ENCODE assay signal across 12 cellular contexts in the genomic region with DNA sequence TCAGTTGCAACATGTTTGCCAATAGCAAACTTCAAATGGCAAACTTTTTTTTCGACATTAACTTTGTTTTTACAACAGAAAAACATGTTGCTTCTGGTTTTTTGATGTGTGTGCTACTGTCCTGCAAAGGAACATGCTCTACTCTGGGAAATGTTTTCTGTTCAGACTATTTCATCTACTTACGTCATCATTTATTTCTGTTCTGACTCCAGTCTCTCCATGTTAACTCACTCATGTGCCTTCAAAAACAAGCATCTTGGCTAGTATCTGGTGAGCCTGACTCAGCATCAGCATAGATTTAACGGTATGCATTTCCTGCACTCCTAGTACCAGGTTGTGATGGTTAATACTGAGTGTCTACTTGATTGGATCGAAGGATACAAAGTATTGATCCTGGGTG. TPM values are rescaled to one million over a fixed set of nuclear protein-coding genes. Genes with fewer than 3 reads are reported as not detected.
A peak's percentile ranks its signal among the peaks of the same experiment; 100 is the strongest.
DNase-seq lines count a peak whose midpoint lies in the region; ATAC-seq and TF ChIP-seq lines count a peak whose summit lies in the region.
"Had no signal": no experiment of that assay in that cellular context is flagged by ENCODE, and none has a peak within 500 bp of the region (broad histone marks: within the 10 kb centered on the region; RNA-seq: fewer than 3 reads in every experiment).

No MANE protein-coding gene starts in this region.

- H4K20me1 ChIP-seq in Karpas-422 (ENCODE audit: insufficient read depth, low read depth, low read length), result no peaks in the 10 kb centered on the region
- H4K20me1 ChIP-seq in PC-9 (ENCODE audit: insufficient read depth), result no peaks in the 10 kb centered on the region

- H3K9me3 ChIP-seq in skeletal muscle satellite cell (replicated peaks; ENCODE audit: low read length) (no peaks in the 10 kb centered on the region), Karpas-422 (ENCODE audit: low read length) (no peaks in the 10 kb centered on the region), PC-9 (ENCODE audit: insufficient read depth, low read depth) (no peaks in the 10 kb centered on the region)

- H3K79me2 ChIP-seq in Karpas-422 (ENCODE audit: low read length) (no peaks in the 10 kb centered on the region), PC-9 (ENCODE audit: low read depth) (no peaks in the 10 kb centered on the region)

- H3F3A ChIP-seq in PC-9 (ENCODE audit: insufficient read depth, low read depth), result no peaks in the 10 kb centered on the region

- TF ChIP-seq CTCF in fibroblast of villous mesenchyme (IDR thresholded peaks at IDR 0.05; ENCODE audit: insufficient read depth, low read depth, low read length), result no peak
- no peak for TF ChIP-seq CTCF in PC-9 (conservative IDR thresholded peaks at IDR 0.05)

- H3K36me3 Mint-ChIP-seq in activated T-helper 17 cell treated with anti-CD3 and anti-CD28 coated beads, Interleukin-2, amount 50 U/mL, for 72 hours (ENCODE audit: low read depth), result peaks cover 94% of the 10 kb centered on the region
- H3K36me3 Mint-ChIP-seq in activated T-helper 1 cell treated with anti-CD3 and anti-CD28 coated beads, Interleukin-12 subunit alpha, Interleukin-12 subunit beta, Interleukin-2, Interleukin-4 antibody, amounts not matched to agents 30 ng/mL and 10 ng/mL and 1 ng/mL, durations not matched to agents 14 hours and 24 hours and 36 hours (ENCODE audit: low read depth), result peaks cover 61% of the 10 kb centered on the region
- H3K36me3 Mint-ChIP-seq in naive thymus-derived CD8-positive, alpha-beta T cell, result peaks cover 5 to 54% (median 25%) of the 10 kb centered on the region in 3 donors

- H3K9ac ChIP-seq in skeletal muscle satellite cell (ENCODE audit: low read depth, low read length), result peak overlapping the region; percentile 74
- no peak overlapping the region for H3K9ac ChIP-seq in Karpas-422 (ENCODE audit: low read length)
- H3K9ac ChIP-seq: KMS-11 had no signal

- H2AFZ ChIP-seq in Karpas-422 (ENCODE audit: low read length) (no peak overlapping the region), PC-9 (no peak overlapping the region)

- H3K27me3 ChIP-seq in skeletal muscle satellite cell (ENCODE audit: control insufficient read depth, insufficient read depth, low read length), result no peaks in the 10 kb centered on the region
- no peaks in the 10 kb centered on the region for H3K27me3 ChIP-seq in Karpas-422 (ENCODE audit: low read length)
- H3K27me3 ChIP-seq in PC-9 (ENCODE audit: insufficient read depth, low read depth), result no peaks in the 10 kb centered on the region

- POLR2A ChIA-PET in naive thymus-derived CD8-positive, alpha-beta T cell (lab: Charles Lee), result no interaction called here
- POLR2A ChIA-PET in PC-9 (lab: Charles Lee; ENCODE audit: unreplicated experiment), result no interaction called here

- no TSS peak for BruUV-seq in PC-9 (replicated peaks; lab: Mats Ljungman, UMichigan)

- no peak overlapping the region for H3K27ac ChIP-seq in Karpas-422 (ENCODE audit: low read length)
- H3K27ac ChIP-seq in PC-9, result no peak overlapping the region
- H3K27ac ChIP-seq: KMS-11 had no signal

- no peaks in the 10 kb centered on the region for H3K9me3 Mint-ChIP-seq in activated T-helper 17 cell treated with anti-CD3 and anti-CD28 coated beads, Interleukin-2, amount 50 U/mL, for 72 hours
- no peaks in the 10 kb centered on the region for H3K9me3 Mint-ChIP-seq in activated T-helper 1 cell treated with anti-CD3 and anti-CD28 coated beads, Interleukin-12 subunit alpha, Interleukin-12 subunit beta, Interleukin-2, Interleukin-4 antibody, amounts not matched to agents 30 ng/mL and 10 ng/mL and 1 ng/mL, durations not matched to agents 14 hours and 24 hours and 36 hours
- no peaks in the 10 kb centered on the region for H3K9me3 Mint-ChIP-seq in naive thymus-derived CD8-positive, alpha-beta T cell

- intact Hi-C loops in activated T-helper 1 cell treated with anti-CD3 and anti-CD28 coated beads, Interleukin-12 subunit alpha, Interleukin-12 subunit beta, Interleukin-2, Interleukin-4 antibody, amounts not matched to agents 30 ng/mL and 10 ng/mL and 1 ng/mL, durations not matched to agents 14 hours and 24 hours and 36 hours (cut with micrococcal nuclease), result no loop called here
- intact Hi-C loops in PC-9 (cut with micrococcal nuclease; ENCODE audit: unreplicated experiment), result no loop called here

- H3K4me2 ChIP-seq in skeletal muscle satellite cell (ENCODE audit: low read length), result peak overlapping the region; percentile 33
- H3K4me2 ChIP-seq in Karpas-422 (ENCODE audit: low read depth, low read length, poor library complexity, severe bottlenecking), result no peak overlapping the region
- no peak overlapping the region for H3K4me2 ChIP-seq in PC-9
- H3K4me2 ChIP-seq: KMS-11 had no signal

- CTCF ChIA-PET in PC-9 (lab: Charles Lee), result no interaction called here

- DNase-seq in GM03348 (ENCODE audit: low spot score), result peak; percentile 44
- DNase-seq in fibroblast of villous mesenchyme (ENCODE audit: low read depth), result peak; percentile 95
- DNase-seq in activated T-helper 1 cell treated with anti-CD3 and anti-CD28 coated beads, Interleukin-12 subunit alpha, Interleukin-12 subunit beta, Interleukin-2, Interleukin-4 antibody, amounts not matched to agents 30 ng/mL and 10 ng/mL and 1 ng/mL, durations not matched to agents 14 hours and 24 hours and 36 hours (ENCODE audit: low spot score), result no peak
- DNase-seq in Karpas-422, result no peak
- no peak for DNase-seq in naive thymus-derived CD8-positive, alpha-beta T cell
- DNase-seq in PC-9, result no peak
- DNase-seq: activated naive CD4-positive, alpha-beta T cell; glutamatergic neuron; NCI-H446 treated with DMSO at 0.1 percent for 48 hours had no signal

- H3K4me3 Mint-ChIP-seq in activated T-helper 17 cell treated with anti-CD3 and anti-CD28 coated beads, Interleukin-2, amount 50 U/mL, for 72 hours, result no peak overlapping the region
- H3K4me3 Mint-ChIP-seq in activated T-helper 1 cell treated with anti-CD3 and anti-CD28 coated beads, Interleukin-12 subunit alpha, Interleukin-12 subunit beta, Interleukin-2, Interleukin-4 antibody, amounts not matched to agents 30 ng/mL and 10 ng/mL and 1 ng/mL, durations not matched to agents 14 hours and 24 hours and 36 hours, result no peak overlapping the region
- no peak overlapping the region for H3K4me3 Mint-ChIP-seq in naive thymus-derived CD8-positive, alpha-beta T cell

- ATAC-seq in activated T-helper 17 cell treated with anti-CD3 and anti-CD28 coated beads, Interleukin-2, amount 50 U/mL, for 72 hours (replicated peaks), result no peak
- ATAC-seq in naive thymus-derived CD8-positive, alpha-beta T cell, result no peak

- peaks cover 5% of the 10 kb centered on the region for H3K4me1 Mint-ChIP-seq in activated T-helper 17 cell treated with anti-CD3 and anti-CD28 coated beads, Interleukin-2, amount 50 U/mL, for 72 hours
- H3K4me1 Mint-ChIP-seq in activated T-helper 1 cell treated with anti-CD3 and anti-CD28 coated beads, Interleukin-12 subunit alpha, Interleukin-12 subunit beta, Interleukin-2, Interleukin-4 antibody, amounts not matched to agents 30 ng/mL and 10 ng/mL and 1 ng/mL, durations not matched to agents 14 hours and 24 hours and 36 hours (ENCODE audit: low read depth), result peaks cover 17% of the 10 kb centered on the region
- H3K4me1 Mint-ChIP-seq in naive thymus-derived CD8-positive, alpha-beta T cell, result no peaks in the 10 kb centered on the region

- H3K4me1 ChIP-seq in skeletal muscle satellite cell (ENCODE audit: control insufficient read depth, insufficient read depth, low read length) (peaks cover 32% of the 10 kb centered on the region), Karpas-422 (ENCODE audit: low read length) (peaks cover 5% of the 10 kb centered on the region), PC-9 (replicated peaks; ENCODE audit: insufficient read depth) (peaks cover 10% of the 10 kb centered on the region)

- no peak overlapping the region for H3K4me3 ChIP-seq in fibroblast of villous mesenchyme (ENCODE audit: low read depth, low read length)
- H3K4me3 ChIP-seq in skeletal muscle satellite cell (ENCODE audit: low read length), result no peak overlapping the region
- H3K4me3 ChIP-seq in Karpas-422 (ENCODE audit: low read length), result no peak overlapping the region
- no peak overlapping the region for H3K4me3 ChIP-seq in PC-9

- no peaks in the 10 kb centered on the region for H3K27me3 Mint-ChIP-seq in activated T-helper 17 cell treated with anti-CD3 and anti-CD28 coated beads, Interleukin-2, amount 50 U/mL, for 72 hours
- H3K27me3 Mint-ChIP-seq in activated T-helper 1 cell treated with anti-CD3 and anti-CD28 coated beads, Interleukin-12 subunit alpha, Interleukin-12 subunit beta, Interleukin-2, Interleukin-4 antibody, amounts not matched to agents 30 ng/mL and 10 ng/mL and 1 ng/mL, durations not matched to agents 14 hours and 24 hours and 36 hours (ENCODE audit: insufficient read depth), result no peaks in the 10 kb centered on the region
- no peaks in the 10 kb centered on the region for H3K27me3 Mint-ChIP-seq in naive thymus-derived CD8-positive, alpha-beta T cell

- H3K27ac Mint-ChIP-seq in activated T-helper 17 cell treated with anti-CD3 and anti-CD28 coated beads, Interleukin-2, amount 50 U/mL, for 72 hours, result peak overlapping the region; percentile 55
- no peak overlapping the region for H3K27ac Mint-ChIP-seq in activated T-helper 1 cell treated with anti-CD3 and anti-CD28 coated beads, Interleukin-12 subunit alpha, Interleukin-12 subunit beta, Interleukin-2, Interleukin-4 antibody, amounts not matched to agents 30 ng/mL and 10 ng/mL and 1 ng/mL, durations not matched to agents 14 hours and 24 hours and 36 hours
- H3K27ac Mint-ChIP-seq in naive thymus-derived CD8-positive, alpha-beta T cell, result no peak overlapping the region

- peaks cover 46% of the 10 kb centered on the region for H3K36me3 ChIP-seq in skeletal muscle satellite cell (ENCODE audit: insufficient read depth, low read length)
- no peaks in the 10 kb centered on the region for H3K36me3 ChIP-seq in Karpas-422 (ENCODE audit: insufficient read depth, low read length)
- H3K36me3 ChIP-seq in PC-9 (ENCODE audit: low read depth), result peaks cover 25% of the 10 kb centered on the region; the same call in 1 of the 2 replicates

- no peaks in the 10 kb centered on the region for H3K9me2 ChIP-seq in Karpas-422 (replicated peaks; ENCODE audit: insufficient read depth, low read length)
- H3K9me2 ChIP-seq in PC-9 (ENCODE audit: insufficient read depth), result no peaks in the 10 kb centered on the region

RNA-seq across cellular contexts. Expression of a gene that starts 36.1 kb away (rescaled TPM):
- total RNA-seq in activated T-helper 17 cell treated with anti-CD3 and anti-CD28 coated beads, Interleukin-2, amount 50 U/mL, for 72 hours, result 1 to 10 TPM in 1 of 2 donors, under 1 TPM in 1; 0.76 to 1.2 TPM
- total RNA-seq in fibroblast of villous mesenchyme (0.64 and 1.3 TPM in 2 replicates), PC-9 (2021) (27.5 and 33.7 TPM in 2 replicates)
- total RNA-seq in skeletal muscle satellite cell (2012; rRNA removed), result 0.22 and 0.25 TPM in 2 replicates
- total RNA-seq in activated T-helper 1 cell treated with anti-CD3 and anti-CD28 coated beads, Interleukin-12 subunit alpha, Interleukin-12 subunit beta, Interleukin-2, Interleukin-4 antibody, amounts not matched to agents 30 ng/mL and 10 ng/mL and 1 ng/mL, durations not matched to agents 14 hours and 24 hours and 36 hours, result 1.7 and 2.3 TPM in 2 replicates
- total RNA-seq in Karpas-422 (2014; rRNA removed; shearing (Covaris generic); ENCODE audit: low replicate concordance), result not detected in 2 replicates
- under 1 TPM in 1 of 2 experiments, not detected in 1; 0.16 TPM for total RNA-seq in naive thymus-derived CD8-positive, alpha-beta T cell
- under 1 TPM in 1 of 3 donors, not detected in 2; 0.15 TPM for polyA plus RNA-seq in naive thymus-derived CD8-positive, alpha-beta T cell

Comparison
In these comparisons a context has a peak if more than half of its experiments do, and no peak if none do; other contexts are left out.
1. DNase-seq: peak in GM03348 (single experiment) and fibroblast of villous mesenchyme (single experiment); none in activated T-helper 1 cell treated with anti-CD3 and anti-CD28 coated beads, Interleukin-12 subunit alpha, Interleukin-12 subunit beta, Interleukin-2, Interleukin-4 antibody, amounts not matched to agents 30 ng/mL and 10 ng/mL and 1 ng/mL, durations not matched to agents 14 hours and 24 hours and 36 hours (single experiment), Karpas-422 (single experiment), naive thymus-derived CD8-positive, alpha-beta T cell (0 of 10) and PC-9 (0 of 2).